In genomic region chr13:37229931-37230330, GRCh38 we compare ENCODE assay signal across 27 cellular contexts.
"Had no signal": no experiment of that assay in that cellular context is flagged by ENCODE, and none has a peak within 500 bp of the region (broad histone marks: within the 10 kb centered on the region; RNA-seq: fewer than 3 reads in every experiment).

No MANE protein-coding gene starts in this region.

- H3K27me3 ChIP-seq: dorsolateral prefrontal cortex, esophagus squamous epithelium, gastroesophageal sphincter, heart left ventricle, hepatocyte, left lung had no signal

- H3K4me2 ChIP-seq: hepatocyte had no signal

- H3K4me1 Mint-ChIP-seq: immature natural killer cell; memory B cell; naive thymus-derived CD4-positive, alpha-beta T cell had no signal

- H3K9me3 ChIP-seq: esophagus squamous epithelium, gastroesophageal sphincter had no signal

- ATAC-seq: esophagus mucosa; gastroesophageal sphincter; heart left ventricle; left cardiac atrium; left lung; left ventricle myocardium superior; lower lobe of right lung; naive thymus-derived CD4-positive, alpha-beta T cell had no signal

- DNase-seq: dermis blood vessel endothelial cell; dorsolateral prefrontal cortex; effector CD4-positive, alpha-beta T cell; effector memory CD4-positive, alpha-beta T cell; erythroblast; esophagus squamous epithelium; foreskin fibroblast; heart left ventricle; hypothalamus; immature natural killer cell; islet precursor cell; left cardiac atrium; left lung; left ventricle myocardium superior; lower lobe of right lung; mesendoderm; midbrain; naive thymus-derived CD4-positive, alpha-beta T cell had no signal

- H3K27ac Mint-ChIP-seq: immature natural killer cell; memory B cell; naive thymus-derived CD4-positive, alpha-beta T cell had no signal

- H2AFZ ChIP-seq: hepatocyte had no signal

- H3K4me3 ChIP-seq: coronary artery, dorsolateral prefrontal cortex, esophagus squamous epithelium, gastroesophageal sphincter, heart left ventricle, hepatocyte, left lung, lower lobe of right lung had no signal

- H3K36me3 ChIP-seq: esophagus squamous epithelium, gastroesophageal sphincter, heart left ventricle, left lung, lower lobe of right lung had no signal

- H3K27me3 Mint-ChIP-seq: memory B cell; naive thymus-derived CD4-positive, alpha-beta T cell had no signal

- H3K4me1 ChIP-seq: esophagus squamous epithelium, heart left ventricle, left lung, lower lobe of right lung had no signal

- H3K36me3 Mint-ChIP-seq: immature natural killer cell; memory B cell; naive thymus-derived CD4-positive, alpha-beta T cell had no signal

- H3K4me3 Mint-ChIP-seq: immature natural killer cell; memory B cell; naive thymus-derived CD4-positive, alpha-beta T cell had no signal

- H3K79me2 ChIP-seq: hepatocyte had no signal

- H3K27ac ChIP-seq: coronary artery, dorsolateral prefrontal cortex, epithelial cell of prostate, esophagus squamous epithelium, gastroesophageal sphincter, heart left ventricle, hepatocyte, left lung, lower lobe of right lung had no signal

- FAIRE-seq: colon, endothelial cell of umbilical vein, frontal cortex had no signal
